Comparison of ENCODE assay signal across 23 cellular contexts in genomic region chr15:61132211-61132610, GRCh38.
"Had no signal": no experiment of that assay in that cellular context is flagged by ENCODE, and none has a peak within 500 bp of the region (broad histone marks: within the 10 kb centered on the region; RNA-seq: fewer than 3 reads in every experiment).

No MANE protein-coding gene starts in this region.

- DNase-seq: colonic mucosa; effector CD8-positive, alpha-beta T cell; endodermal cell; foreskin fibroblast; heart right ventricle; hippocampal formation; left ventricle myocardium superior; lower lobe of right lung; natural killer cell; pancreas; right lobe of liver; stimulated activated CD4-positive, alpha-beta T cell treated with anti-CD3 and anti-CD28 coated beads, Interleukin-2, amount 100 ng/mL, for 24 hours; stimulated activated CD4-positive, alpha-beta T cell treated with anti-CD3 and anti-CD28 coated beads, Interleukin-4, amount 100 ng/mL, for 24 hours; stimulated activated naive CD4-positive, alpha-beta T cell treated with Interleukin-2 at 50 U/mL for 16 hours; stomach; thyroid gland; trophoblast cell had no signal

- H3K27ac ChIP-seq: colonic mucosa, epithelial cell of prostate, gastroesophageal sphincter, heart right ventricle, lower lobe of right lung, pancreas, right lobe of liver, stomach, thyroid gland, vagina had no signal

- H3K9me3 ChIP-seq: colonic mucosa, gastroesophageal sphincter, heart right ventricle, lower lobe of right lung, pancreas, right lobe of liver, stomach, thyroid gland, vagina had no signal

- ATAC-seq: esophagus mucosa; gastroesophageal sphincter; lower lobe of right lung; natural killer cell; pancreas; right lobe of liver; stimulated activated effector memory CD8-positive, alpha-beta T cell treated with anti-CD3 and anti-CD28 coated beads, Interleukin-12 subunit alpha, Interleukin-12 subunit beta, amount 100 ng/mL, for 72 hours had no signal

- H3K27me3 ChIP-seq: colonic mucosa, gastroesophageal sphincter, heart right ventricle, pancreas, right lobe of liver, stomach, thyroid gland, vagina had no signal

- H3K4me3 ChIP-seq: colonic mucosa, gastroesophageal sphincter, heart right ventricle, lower lobe of right lung, pancreas, right lobe of liver, stomach, thyroid gland, vagina had no signal

- H3K36me3 ChIP-seq: colonic mucosa, gastroesophageal sphincter, heart right ventricle, lower lobe of right lung, pancreas, right lobe of liver, stomach, thyroid gland, vagina had no signal

- H3K4me1 ChIP-seq: colonic mucosa, heart right ventricle, lower lobe of right lung, thyroid gland had no signal

- FAIRE-seq: keratinocyte, pancreas had no signal
